16 cellular contexts compared by ENCODE assay signal in genomic region chr2:189552334-189552990, GRCh38. TPM values are rescaled to one million over a fixed set of nuclear protein-coding genes. Genes with fewer than 3 reads are reported as not detected.
A peak's percentile ranks its signal among the peaks of the same experiment; 100 is the strongest.
DNase-seq lines count a peak whose midpoint lies in the region; ATAC-seq and TF ChIP-seq lines count a peak whose summit lies in the region.
"Had no signal": no experiment of that assay in that cellular context is flagged by ENCODE, and none has a peak within 500 bp of the region (broad histone marks: within the 10 kb centered on the region; RNA-seq: fewer than 3 reads in every experiment).

No MANE protein-coding gene starts in this region.

- H3K36me3 ChIP-seq in left lung = no peaks in the 10 kb centered on the region
- H3K36me3 ChIP-seq in smooth muscle cell (ENCODE audit: low read depth) = no peaks in the 10 kb centered on the region

- no peaks in the 10 kb centered on the region for H3K4me1 ChIP-seq in left lung
- no peaks in the 10 kb centered on the region for H3K4me1 ChIP-seq in smooth muscle cell (ENCODE audit: low read depth)

- H3K9ac ChIP-seq in smooth muscle cell (ENCODE audit: low read depth) = no peak overlapping the region

- H3K4me2 ChIP-seq in smooth muscle cell = no peak overlapping the region

- peak; percentile 46 for ATAC-seq in left lung
- ATAC-seq in HG02678 (IDR thresholded peaks at IDR 0.05; ENCODE audit: unreplicated experiment) = no peak
- ATAC-seq: activated CD4-positive, CD25-positive, alpha-beta regulatory T cell treated with anti-CD3 and anti-CD28 coated beads, Interleukin-2, amount 50 U/mL, for 24 hours had no signal

- intact Hi-C loops in left lung (cut with DNase I) = no loop called here

- H3K27me3 ChIP-seq in left lung (no peaks in the 10 kb centered on the region), smooth muscle cell (ENCODE audit: low read depth) (no peaks in the 10 kb centered on the region)

- peak overlapping the region; percentile 51 for H2AFZ ChIP-seq in smooth muscle cell (ENCODE audit: low read depth)

- TF ChIP-seq CTCF in left lung (IDR thresholded peaks at IDR 0.05) = no peak
- TF ChIP-seq CTCF in smooth muscle cell (IDR thresholded peaks at IDR 0.05; ENCODE audit: borderline replicate concordance, insufficient read depth, poor library complexity, severe bottlenecking) = no peak

- no peaks in the 10 kb centered on the region for H4K20me1 ChIP-seq in smooth muscle cell (ENCODE audit: low read depth)

- H3K4me3 ChIP-seq in left lung (no peak overlapping the region), smooth muscle cell (no peak overlapping the region)

- DNase-seq in OCI-M1 (lab: John Stamatoyannopoulos, UW) (peak; percentile 61), dermis blood vessel endothelial cell (peak; percentile 10), left lung (no peak), smooth muscle cell (lab: John Stamatoyannopoulos, UW; ENCODE audit: unreplicated experiment) (no peak), mesenteric fat pad (ENCODE audit: low spot score) (no peak), SHP77 (lab: John Stamatoyannopoulos, UW) (no peak), ecto neural progenitor cell (ENCODE audit: low spot score) (no peak)
- DNase-seq: activated naive CD8-positive, alpha-beta T cell treated with anti-CD3 and anti-CD28 coated beads for 36 hours; activated T-cell treated with anti-CD3 and anti-CD28 coated beads for 4 hours; cortex of kidney; H7; islet precursor cell; naive B cell; NCI-H1105 treated with DMSO at 0.1 percent for 48 hours had no signal

- H3K9me3 ChIP-seq in left lung (no peaks in the 10 kb centered on the region), smooth muscle cell (replicated peaks; ENCODE audit: low read depth) (no peaks in the 10 kb centered on the region)

- H3F3A ChIP-seq in smooth muscle cell (ENCODE audit: low read depth) = no peaks in the 10 kb centered on the region

- H3K79me2 ChIP-seq in smooth muscle cell (ENCODE audit: low read depth) = no peaks in the 10 kb centered on the region

- H3K27ac ChIP-seq in left lung (peak overlapping the region in 1 of 2 donors; percentile 74), smooth muscle cell (ENCODE audit: low read depth) (no peak overlapping the region)

- 67% methylated on average over 6 of the region's 6 CpGs for WGBS in smooth muscle cell (ENCODE audit: low lambda C conversion rate)

RNA-seq across cellular contexts. Expression of gene SLC40A1, which starts 28.1 kb away (rescaled TPM):
- total RNA-seq in dermis blood vessel endothelial cell (98.0 and 113 TPM in 2 replicates), left lung (100 to 1,000 TPM; 104 to 153 TPM), smooth muscle cell (10.5 and 15.2 TPM in 2 replicates), mesenteric fat pad (48.5 TPM)
- 8.7 and 9.1 TPM in 2 replicates for polyA plus RNA-seq in smooth muscle cell

Comparison
In these comparisons a context has a peak if more than half of its experiments do, and no peak if none do; other contexts are left out.
1. DNase-seq: peak in OCI-M1 (single experiment) and dermis blood vessel endothelial cell (single experiment); none in left lung (0 of 2), smooth muscle cell (single experiment), mesenteric fat pad (single experiment), SHP77 (0 of 2) and ecto neural progenitor cell (single experiment).